ENCODE assay signal across 10 cellular contexts in genomic region chr17:8250101-8250500, GRCh38. TPM values are rescaled to one million over a fixed set of nuclear protein-coding genes. Genes with fewer than 3 reads are reported as not detected.
DNase-seq lines count a peak whose midpoint lies in the region; ATAC-seq and TF ChIP-seq lines count a peak whose summit lies in the region.
"Had no signal": no experiment of that assay in that cellular context is flagged by ENCODE, and none has a peak within 500 bp of the region (broad histone marks: within the 10 kb centered on the region; RNA-seq: fewer than 3 reads in every experiment).

No MANE protein-coding gene starts in this region.

- CTCF ChIA-PET in Caco-2 (lab: Charles Lee): no interaction called here
- CTCF ChIA-PET in naive thymus-derived CD4-positive, alpha-beta T cell (lab: Charles Lee): interaction anchor here (0.5 to 6.9 kb wide), 3 partner anchors 26 to 390 kb away, joined by 3 to 70 read pairs (median 3); no protein-coding TSS in a partner anchor
- CTCF ChIA-PET in HEK293T (lab: Yijun Ruan, JAX): interaction anchor here (0.5 kb wide), 1 partner anchor 1244 kb away, joined by 5 read pairs; no protein-coding TSS in a partner anchor

- no peaks in the 10 kb centered on the region for H3K27me3 Mint-ChIP-seq in Caco-2 (ENCODE audit: insufficient read depth, unreplicated experiment)
- H3K27me3 Mint-ChIP-seq in naive thymus-derived CD4-positive, alpha-beta T cell: no peaks in the 10 kb centered on the region

- H3K27me3 ChIP-seq in Caco-2 (replicated peaks; ENCODE audit: control insufficient read depth, insufficient read depth, low read length): no peaks in the 10 kb centered on the region
- H3K27me3 ChIP-seq in naive thymus-derived CD4-positive, alpha-beta T cell (ENCODE audit: control insufficient read depth in 2 of 2, insufficient read depth in 2 of 2, low read length in 2 of 2): no peaks in the 10 kb centered on the region
- H3K27me3 ChIP-seq: transverse colon had no signal

- intact Hi-C loops in Caco-2 (cut with micrococcal nuclease; ENCODE audit: unreplicated experiment): no loop called here
- intact Hi-C loops in naive thymus-derived CD4-positive, alpha-beta T cell (cut with micrococcal nuclease): no loop called here

- no peak for ATAC-seq in naive thymus-derived CD4-positive, alpha-beta T cell

- no peaks in the 10 kb centered on the region for H3K4me1 ChIP-seq in Caco-2
- H3K4me1 ChIP-seq in naive thymus-derived CD4-positive, alpha-beta T cell (ENCODE audit: control insufficient read depth in 2 of 2, insufficient read depth in 2 of 2, low read length in 2 of 2): peaks cover 23 to 24% of the 10 kb centered on the region in 2 donors

- no TSS peak for BruUV-seq in Caco-2 (replicated peaks; lab: Mats Ljungman, UMichigan)

- peak overlapping the region; percentile 100 for H3K27ac ChIP-seq in naive thymus-derived CD4-positive, alpha-beta T cell (ENCODE audit: low read depth, low read length)

- in situ Hi-C loops in KBM-7 (cut with MboI; ENCODE audit: low pct_unique_long_range_greater_than_20kb, low sequenced_read_pairs): no loop called here
- in situ Hi-C loops in astrocyte of the cerebellum (cut with HindIII; ENCODE audit: low sequenced_read_pairs): no loop called here

- H3K9me3 ChIP-seq in Caco-2: no peaks in the 10 kb centered on the region
- no peaks in the 10 kb centered on the region for H3K9me3 ChIP-seq in naive thymus-derived CD4-positive, alpha-beta T cell (ENCODE audit: control insufficient read depth in 2 of 3, low read length in 3 of 3)
- H3K9me3 ChIP-seq: transverse colon had no signal

- DNase-seq in Caco-2 (no peak), KBM-7 (peak; percentile 11), astrocyte of the cerebellum (ENCODE audit: low read depth) (no peak), Ammon's horn (ENCODE audit: low spot score) (no peak), NCI-H2107 (lab: John Stamatoyannopoulos, UW) (no peak), HEK293T (ENCODE audit: extremely low spot score) (no peak), medulla oblongata (ENCODE audit: extremely low spot score) (no peak)
- no peak for DNase-seq in naive thymus-derived CD4-positive, alpha-beta T cell
- DNase-seq: stimulated activated CD4-positive, alpha-beta T cell treated with anti-CD3 and anti-CD28 coated beads, Interleukin-12 subunit alpha, Interleukin-12 subunit beta, amount 100 ng/mL, for 4 hours; transverse colon had no signal

- H3K4me3 ChIP-seq in Caco-2 (ENCODE audit: low read depth, low read length) (peak overlapping the region; percentile 61), astrocyte of the cerebellum (ENCODE audit: low read depth, low read length) (peak overlapping the region; percentile 100)
- no peak overlapping the region for H3K4me3 ChIP-seq in naive thymus-derived CD4-positive, alpha-beta T cell (ENCODE audit: low read length)

- peaks cover 26% of the 10 kb centered on the region for H3K36me3 Mint-ChIP-seq in Caco-2 (ENCODE audit: insufficient read depth, unreplicated experiment)
- H3K36me3 Mint-ChIP-seq in naive thymus-derived CD4-positive, alpha-beta T cell: peaks cover 4 to 13% (median 9%) of the 10 kb centered on the region in 5 donors

- TF ChIP-seq CTCF in Caco-2 (IDR thresholded peaks at IDR 0.05; ENCODE audit: insufficient read depth in 1 of 2, low read depth in 1 of 2, low read length in 1 of 2, severe bottlenecking in 1 of 2, unreplicated experiment in 1 of 2) (no peak), astrocyte of the cerebellum (IDR thresholded peaks at IDR 0.05; ENCODE audit: low read depth, low read length, missing control alignments) (no peak)

- peak overlapping the region; percentile 96 for H3K27ac Mint-ChIP-seq in Caco-2 (ENCODE audit: unreplicated experiment)
- peak overlapping the region in 8 of 9 donors; percentile 55 to 100 (median 100) for H3K27ac Mint-ChIP-seq in naive thymus-derived CD4-positive, alpha-beta T cell

- peaks cover 9% of the 10 kb centered on the region for H3K4me1 Mint-ChIP-seq in Caco-2 (ENCODE audit: low read depth, unreplicated experiment)
- peaks cover 29 to 45% (median 39%) of the 10 kb centered on the region in 7 donors for H3K4me1 Mint-ChIP-seq in naive thymus-derived CD4-positive, alpha-beta T cell

- H3K36me3 ChIP-seq in Caco-2 (ENCODE audit: control insufficient read depth, insufficient read depth, low read length): no peaks in the 10 kb centered on the region
- H3K36me3 ChIP-seq in naive thymus-derived CD4-positive, alpha-beta T cell (ENCODE audit: control insufficient read depth in 2 of 3, insufficient read depth in 3 of 3, low read length in 3 of 3): peaks cover 0 to 18% (median 3%) of the 10 kb centered on the region in 3 experiments
- H3K36me3 ChIP-seq: transverse colon had no signal

- peak overlapping the region; percentile 98 for H3K4me3 Mint-ChIP-seq in Caco-2 (ENCODE audit: unreplicated experiment)
- peak overlapping the region; percentile 92 to 100 (median 99) for H3K4me3 Mint-ChIP-seq in naive thymus-derived CD4-positive, alpha-beta T cell

- no peaks in the 10 kb centered on the region for H3K9me3 Mint-ChIP-seq in Caco-2 (ENCODE audit: unreplicated experiment)
- H3K9me3 Mint-ChIP-seq in naive thymus-derived CD4-positive, alpha-beta T cell: peaks cover 0 to 16% (median 0%) of the 10 kb centered on the region in 11 donors

- POLR2A ChIA-PET in Caco-2 (lab: Charles Lee) (no interaction called here), HEK293T (lab: Yijun Ruan, JAX) (interaction anchor here (0.8 to 6.8 kb wide), 12 partner anchors 10 to 132 kb away, joined by 3 to 126 read pairs (median 8); partner anchors contain the start of genes AURKB, KRABD2, RANGRF and SLC25A35)
- POLR2A ChIA-PET in naive thymus-derived CD4-positive, alpha-beta T cell (lab: Charles Lee): interaction anchor here (0.6 to 8.7 kb wide), 12 partner anchors 8 to 1326 kb away, joined by 3 to 436 read pairs (median 19); partner anchors contain the start of genes AURKB, CFAP52, RANGRF and SLC25A35

TF ChIP-seq in HEK293T, 16 proteins besides CTCF, POLR2A, EP300 and RAD21:
- TF ChIP-seq FOXK2 (IDR thresholded peaks at IDR 0.05) (no peak), LEF1 (IDR thresholded peaks at IDR 0.05; ENCODE audit: borderline replicate concordance) (no peak), HDGF (IDR thresholded peaks at IDR 0.05; ENCODE audit: borderline replicate concordance) (no peak), CTBP1 (IDR thresholded peaks at IDR 0.05; ENCODE audit: borderline replicate concordance) (no peak), L3MBTL2 (conservative IDR thresholded peaks at IDR 0.05) (no peak), ELF4 (IDR thresholded peaks at IDR 0.05) (no peak), NFRKB (IDR thresholded peaks at IDR 0.05) (no peak), FOXM1 (IDR thresholded peaks at IDR 0.05; ENCODE audit: borderline replicate concordance) (no peak), SP1 (IDR thresholded peaks at IDR 0.05) (no peak), ARNT (IDR thresholded peaks at IDR 0.05) (no peak), SUZ12 (IDR thresholded peaks at IDR 0.05) (no peak), TARDBP (IDR thresholded peaks at IDR 0.05) (no peak)
- TF ChIP-seq, protein P1, sequence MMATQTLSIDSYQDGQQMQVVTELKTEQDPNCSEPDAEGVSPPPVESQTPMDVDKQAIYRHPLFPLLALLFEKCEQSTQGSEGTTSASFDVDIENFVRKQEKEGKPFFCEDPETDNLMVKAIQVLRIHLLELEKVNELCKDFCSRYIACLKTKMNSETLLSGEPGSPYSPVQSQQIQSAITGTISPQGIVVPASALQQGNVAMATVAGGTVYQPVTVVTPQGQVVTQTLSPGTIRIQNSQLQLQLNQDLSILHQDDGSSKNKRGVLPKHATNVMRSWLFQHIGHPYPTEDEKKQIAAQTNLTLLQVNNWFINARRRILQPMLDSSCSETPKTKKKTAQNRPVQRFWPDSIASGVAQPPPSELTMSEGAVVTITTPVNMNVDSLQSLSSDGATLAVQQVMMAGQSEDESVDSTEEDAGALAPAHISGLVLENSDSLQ (IDR thresholded peaks at IDR 0.05): no peak

RNA-seq across cellular contexts. Expression of gene PFAS, which starts 1.0 kb away (rescaled TPM):
- 38.8 and 44.1 TPM in 2 replicates for total RNA-seq in Caco-2 (2022)
- total RNA-seq in naive thymus-derived CD4-positive, alpha-beta T cell: 10 to 100 TPM; 31.6 to 68.9 (median 31.9) TPM
- 10 to 100 TPM; 15.2 to 17.4 TPM for polyA plus RNA-seq in naive thymus-derived CD4-positive, alpha-beta T cell

RNA-seq across cellular contexts. Expression of gene CTC1, which starts 2.2 kb away (rescaled TPM):
- total RNA-seq in Caco-2 (2022): 18.2 and 22.9 TPM in 2 replicates
- total RNA-seq in naive thymus-derived CD4-positive, alpha-beta T cell: 100 to 1,000 TPM; 124 to 366 (median 305) TPM
- 10 to 100 TPM; 25.1 to 32.7 TPM for polyA plus RNA-seq in naive thymus-derived CD4-positive, alpha-beta T cell

RNA-seq across cellular contexts. Expression of gene RANGRF, which starts 38.4 kb away (rescaled TPM):
- total RNA-seq in Caco-2 (2022): 13.2 and 15.2 TPM in 2 replicates
- total RNA-seq in naive thymus-derived CD4-positive, alpha-beta T cell: 10 to 100 TPM; 26.0 to 46.1 (median 38.9) TPM
- 10 to 100 TPM; 77.5 to 85.8 TPM for polyA plus RNA-seq in naive thymus-derived CD4-positive, alpha-beta T cell

RNA-seq across cellular contexts. Expression of gene AURKB, which starts 39.7 kb away (rescaled TPM):
- total RNA-seq in Caco-2 (2022): 82.8 and 89.4 TPM in 2 replicates
- 10 to 100 TPM in 1 of 5 experiments, 1 to 10 TPM in 4; 1.1 to 97.7 (median 1.3) TPM for total RNA-seq in naive thymus-derived CD4-positive, alpha-beta T cell
- not detected for polyA plus RNA-seq in naive thymus-derived CD4-positive, alpha-beta T cell

RNA-seq across cellular contexts. Expression of gene SLC25A35, which starts 45.1 kb away (rescaled TPM):
- total RNA-seq in Caco-2 (2022): 3.6 and 3.7 TPM in 2 replicates
- 10 to 100 TPM in 1 of 5 experiments, 1 to 10 TPM in 4; 4.3 to 10.0 (median 7.0) TPM for total RNA-seq in naive thymus-derived CD4-positive, alpha-beta T cell
- 1 to 10 TPM in 1 of 2 donors, under 1 TPM in 1; 0.58 to 4.9 TPM for polyA plus RNA-seq in naive thymus-derived CD4-positive, alpha-beta T cell
